ENCODE assay signal across 27 cellular contexts in genomic region chr11:129307162-129307561, GRCh38.
"Had no signal": no experiment of that assay in that cellular context is flagged by ENCODE, and none has a peak within 500 bp of the region (broad histone marks: within the 10 kb centered on the region; RNA-seq: fewer than 3 reads in every experiment).

No MANE protein-coding gene starts in this region.

- DNase-seq: stimulated activated CD4-positive, alpha-beta T cell treated with anti-CD3 and anti-CD28 coated beads, Interleukin-2, amount 100 ng/mL, for 48 hours; stimulated activated CD4-positive, alpha-beta T cell treated with anti-CD3 and anti-CD28 coated beads, Interleukin-4, amount 100 ng/mL, for 1 hour; stimulated activated CD4-positive, alpha-beta T cell treated with anti-CD3 and anti-CD28 coated beads, Interleukin-4, amount 100 ng/mL, for 24 hours; stimulated activated CD4-positive, alpha-beta T cell treated with anti-CD3 and anti-CD28 coated beads, Interleukin-4, amount 100 ng/mL, for 4 hours; stimulated activated CD8-positive, alpha-beta memory T cell treated with anti-CD3 and anti-CD28 coated beads, Interleukin-4, amount 100 ng/mL, for 48 hours; stimulated activated naive B cell treated with anti-CD40 and anti-IgM and Interleukin-4, amounts not matched to agents 10 μg/mL and 1 μg/mL and 100 μg/mL, for 72 hours; stimulated activated naive CD4-positive, alpha-beta T cell; stimulated activated naive CD4-positive, alpha-beta T cell treated with Interleukin-2 at 50 U/mL for 16 hours; stimulated activated naive CD8-positive, alpha-beta T cell treated with anti-CD3 and anti-CD28 coated beads, Interleukin-15, amount 100 ng/mL, for 72 hours; stimulated activated naive CD8-positive, alpha-beta T cell treated with anti-CD3 and anti-CD28 coated beads, Interleukin-15, Interleukin-2, amounts not matched to agents 100 U/mL and 50 U/mL, for 24 hours; stomach; substantia nigra; testis; thyroid gland; tibial artery; transverse colon; trophoblast cell; upper lobe of left lung; upper lobe of right lung; uterus had no signal

- H3K27me3 ChIP-seq: suprapubic skin, testis, thyroid gland, tibial artery, tibial nerve, transverse colon, upper lobe of left lung, upper lobe of right lung, uterus, vagina had no signal

- ATAC-seq: stimulated activated effector memory CD8-positive, alpha-beta T cell treated with anti-CD3 and anti-CD28 coated beads, Interleukin-12 subunit alpha, Interleukin-12 subunit beta, amount 100 ng/mL, for 72 hours; stimulated activated memory B cell treated with anti-CD40 and anti-IgM and Interleukin-4, amounts not matched to agents 10 μg/mL and 1 μg/mL and 100 μg/mL, for 72 hours; stimulated activated naive B cell treated with anti-CD40 and anti-IgM and Interleukin-4, amounts not matched to agents 10 μg/mL and 1 μg/mL and 100 μg/mL, for 72 hours; stimulated activated naive CD8-positive, alpha-beta T cell treated with anti-CD3 and anti-CD28 coated beads, Interleukin-15, amount 100 ng/mL, for 72 hours; stimulated activated naive CD8-positive, alpha-beta T cell treated with anti-CD3 and anti-CD28 coated beads, Interleukin-15, Interleukin-2, amounts not matched to agents 100 U/mL and 50 U/mL, for 24 hours; upper lobe of right lung had no signal

- FAIRE-seq: urothelium cell line had no signal

- H3K27ac ChIP-seq: stomach, suprapubic skin, testis, thoracic aorta, thyroid gland, tibial artery, tibial nerve, transverse colon, upper lobe of left lung, upper lobe of right lung, uterus, vagina had no signal

- H3K36me3 ChIP-seq: stomach, suprapubic skin, thoracic aorta, thyroid gland, tibial artery, tibial nerve, transverse colon, upper lobe of left lung, upper lobe of right lung, uterus, vagina had no signal

- H3K4me3 ChIP-seq: stomach, suprapubic skin, testis, thoracic aorta, thyroid gland, tibial artery, tibial nerve, transverse colon, upper lobe of left lung, upper lobe of right lung, uterus, vagina had no signal

- H3K4me1 ChIP-seq: stomach, suprapubic skin, testis, thyroid gland, tibial nerve, transverse colon, upper lobe of left lung, upper lobe of right lung, uterus, vagina had no signal

- H3K9me3 ChIP-seq: stomach, suprapubic skin, testis, thoracic aorta, thyroid gland, tibial artery, transverse colon, upper lobe of left lung, upper lobe of right lung, uterus, vagina had no signal
